Comparison of ENCODE assay signal across 8 cellular contexts in the genomic region with DNA sequence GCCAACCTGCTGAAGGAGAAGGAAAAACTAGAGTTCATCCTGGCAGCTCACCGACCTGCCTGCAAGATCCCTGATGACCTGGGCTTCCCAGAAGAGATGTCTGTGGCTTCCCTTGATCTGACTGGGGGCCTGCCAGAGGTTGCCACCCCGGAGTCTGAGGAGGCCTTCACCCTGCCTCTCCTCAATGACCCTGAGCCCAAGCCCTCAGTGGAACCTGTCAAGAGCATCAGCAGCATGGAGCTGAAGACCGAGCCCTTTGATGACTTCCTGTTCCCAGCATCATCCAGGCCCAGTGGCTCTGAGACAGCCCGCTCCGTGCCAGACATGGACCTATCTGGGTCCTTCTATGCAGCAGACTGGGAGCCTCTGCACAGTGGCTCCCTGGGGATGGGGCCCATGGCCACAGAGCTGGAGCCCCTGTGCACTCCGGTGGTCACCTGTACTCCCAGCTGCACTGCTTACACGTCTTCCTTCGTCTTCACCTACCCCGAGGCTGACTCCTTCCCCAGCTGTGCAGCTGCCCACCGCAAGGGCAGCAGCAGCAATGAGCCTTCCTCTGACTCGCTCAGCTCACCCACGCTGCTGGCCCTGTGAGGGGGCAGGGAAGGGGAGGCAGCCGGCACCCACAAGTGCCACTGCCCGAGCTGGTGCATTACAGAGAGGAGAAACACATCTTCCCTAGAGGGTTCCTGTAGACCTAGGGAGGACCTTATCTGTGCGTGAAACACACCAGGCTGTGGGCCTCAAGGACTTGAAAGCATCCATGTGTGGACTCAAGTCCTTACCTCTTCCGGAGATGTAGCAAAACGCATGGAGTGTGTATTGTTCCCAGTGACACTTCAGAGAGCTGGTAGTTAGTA. TPM values are rescaled to one million over a fixed set of nuclear protein-coding genes. Genes with fewer than 3 reads are reported as not detected.
DNase-seq lines count a peak whose midpoint lies in the region; ATAC-seq and TF ChIP-seq lines count a peak whose summit lies in the region.

No MANE protein-coding gene starts in this region.

- H3K4me3 ChIP-seq in HUES6 (ENCODE audit: low read depth, low read length) (peak overlapping the region; percentile 85), right cardiac atrium (ENCODE audit: low read length) (peak overlapping the region; percentile 74), sigmoid colon (peak overlapping the region; percentile 57 to 83 (median 68))

- no peak for TF ChIP-seq EP300 in sigmoid colon (IDR thresholded peaks at IDR 0.05)

- POLR2A ChIA-PET in GM10248 (lab: Yijun Ruan, JAX) = interaction anchor here (0.6 to 2.5 kb wide), 6 partner anchors 9 to 1780 kb away, joined by 3 to 11 read pairs (median 5); no protein-coding TSS in a partner anchor

- peak overlapping the region; percentile 91 to 95 for H3K27ac Mint-ChIP-seq in activated naive CD4-positive, alpha-beta T cell treated with anti-CD3 and anti-CD28 coated beads, Interleukin-2, amount 50 U/mL, for 72 hours

- H3K9me3 Mint-ChIP-seq in activated naive CD4-positive, alpha-beta T cell treated with anti-CD3 and anti-CD28 coated beads, Interleukin-2, amount 50 U/mL, for 72 hours = no peaks in the 10 kb centered on the region

- TF ChIP-seq CTCF in sigmoid colon (IDR thresholded peaks at IDR 0.05) (no peak), GM10248 (IDR thresholded peaks at IDR 0.05; ENCODE audit: control extremely low read depth, extremely low read depth, low read depth, missing control alignments) (no peak)

- H3K36me3 ChIP-seq in HUES6 (ENCODE audit: control insufficient read depth, insufficient read depth, low read length) (peaks cover 18% of the 10 kb centered on the region), sigmoid colon (peaks cover 0 to 20% (median 8%) of the 10 kb centered on the region in 4 donors)

- 89% methylated on average over 17 of the region's 17 CpGs for WGBS in right cardiac atrium
- 88 to 89% methylated on average over 17 of the region's 17 CpGs for WGBS in sigmoid colon, 2 donors

- no peak for ATAC-seq in activated naive CD4-positive, alpha-beta T cell treated with anti-CD3 and anti-CD28 coated beads, Interleukin-2, amount 50 U/mL, for 72 hours
- ATAC-seq in right cardiac atrium = no peak

- intact Hi-C loops in right cardiac atrium (cut with DNase I) = no loop called here
- intact Hi-C loops in sigmoid colon (cut with DNase I) = no loop called here

- DNase-seq in activated naive CD4-positive, alpha-beta T cell treated with anti-CD3 and anti-CD28 coated beads, Interleukin-2, amount 50 U/mL, for 72 hours (ENCODE audit: low spot score in 2 of 2) = peak in 1 of 2 donors; percentile 49
- peak in 1 of 3 donors; percentile 53 for DNase-seq in right cardiac atrium
- DNase-seq in sigmoid colon = peak; percentile 79
- DNase-seq in GM10248 (ENCODE audit: extremely low spot score) = no peak
- no peak for DNase-seq in GM19240 (ENCODE audit: insufficient read length, low spot score)
- no peak for DNase-seq in SW 1271 (lab: John Stamatoyannopoulos, UW)
- DNase-seq in NCI-H1105 (lab: John Stamatoyannopoulos, UW) = no peak

- H3K27ac ChIP-seq in HUES6 (ENCODE audit: low read depth, low read length) (peak overlapping the region; percentile 29; the same call in 1 of the 2 replicates), right cardiac atrium (ENCODE audit: low read length) (no peak overlapping the region), sigmoid colon (peak overlapping the region; percentile 99 to 100 (median 100))

- peaks cover 19 to 20% of the 10 kb centered on the region in 2 donors for H3K36me3 Mint-ChIP-seq in activated naive CD4-positive, alpha-beta T cell treated with anti-CD3 and anti-CD28 coated beads, Interleukin-2, amount 50 U/mL, for 72 hours

- H3K4me1 ChIP-seq in HUES6 (ENCODE audit: control insufficient read depth, insufficient read depth, low read length) (peaks cover 14% of the 10 kb centered on the region), right cardiac atrium (ENCODE audit: control insufficient read depth, insufficient read depth, low read length) (peaks cover 4% of the 10 kb centered on the region), sigmoid colon (peaks cover 0 to 36% (median 29%) of the 10 kb centered on the region in 4 donors)

- CTCF ChIA-PET in GM10248 (lab: Yijun Ruan, JAX) = interaction anchor here (1.1 to 6.1 kb wide), 4 partner anchors 12 to 147 kb away, joined by 3 to 42 read pairs (median 3); no protein-coding TSS in a partner anchor

- peaks cover 7% of the 10 kb centered on the region; the same call in 1 of the 2 replicates for H3K27me3 ChIP-seq in HUES6 (ENCODE audit: control insufficient read depth, insufficient read depth, low read length)
- H3K27me3 ChIP-seq in right cardiac atrium (ENCODE audit: control insufficient read depth, insufficient read depth) = no peaks in the 10 kb centered on the region
- H3K27me3 ChIP-seq in sigmoid colon = no peaks in the 10 kb centered on the region

- peak overlapping the region; percentile 97 for H3K9ac ChIP-seq in HUES6 (ENCODE audit: low read length)

- peak in 1 of 2 donors; percentile 14 for TF ChIP-seq POLR2A in sigmoid colon (IDR thresholded peaks at IDR 0.05)

- H3K9me3 ChIP-seq in HUES6 (ENCODE audit: control insufficient read depth, insufficient read depth, low read depth, low read length) = no peaks in the 10 kb centered on the region
- H3K9me3 ChIP-seq in right cardiac atrium (ENCODE audit: control insufficient read depth, low read length) = no peaks in the 10 kb centered on the region
- no peaks in the 10 kb centered on the region for H3K9me3 ChIP-seq in sigmoid colon

RNA-seq across cellular contexts. Expression of a gene that starts 2.4 kb away (rescaled TPM):
- 10 to 100 TPM; 55.8 to 65.9 TPM for total RNA-seq in activated naive CD4-positive, alpha-beta T cell treated with anti-CD3 and anti-CD28 coated beads, Interleukin-2, amount 50 U/mL, for 72 hours
- 100 to 1,000 TPM in 1 of 4 donors, 10 to 100 TPM in 3; 15.7 to 244 (median 46.3) TPM for total RNA-seq in right cardiac atrium
- polyA plus RNA-seq in right cardiac atrium = 144 TPM
- total RNA-seq in sigmoid colon = 1,000 to 10,000 TPM in 1 of 4 donors, 100 to 1,000 TPM in 3; 172 to 1,048 (median 650) TPM
- 100 to 1,000 TPM; 108 to 374 (median 306) TPM for polyA plus RNA-seq in sigmoid colon
